10 cellular contexts compared by ENCODE assay signal in genomic region chr9:77018058-77019009, GRCh38. TPM values are rescaled to one million over a fixed set of nuclear protein-coding genes. Genes with fewer than 3 reads are reported as not detected.
DNase-seq lines count a peak whose midpoint lies in the region; ATAC-seq and TF ChIP-seq lines count a peak whose summit lies in the region.
"Had no signal": no experiment of that assay in that cellular context is flagged by ENCODE, and none has a peak within 500 bp of the region (broad histone marks: within the 10 kb centered on the region; RNA-seq: fewer than 3 reads in every experiment).

No MANE protein-coding gene starts in this region.

- peak overlapping the region; percentile 14 for H3K4me3 ChIP-seq in lower lobe of right lung

- peaks cover 96% of the 10 kb centered on the region for H3K27me3 ChIP-seq in lower lobe of right lung (ENCODE audit: low read depth)

- DNase-seq in Daoy (ENCODE audit: low read depth) (peak; percentile 45), lower lobe of right lung (no peak), caudate nucleus (lab: John Stamatoyannopoulos, UW) (no peak), SIG-M5 treated with dmso at 0.1 percent for 504 hours (lab: John Stamatoyannopoulos, UW; ENCODE audit: unreplicated experiment) (no peak), LoVo (ENCODE audit: low spot score) (no peak)

- no peak for TF ChIP-seq CTCF in 22Rv1 (IDR thresholded peaks at IDR 0.05)
- TF ChIP-seq CTCF in VCaP (conservative IDR thresholded peaks at IDR 0.05): peak; percentile 19; the same call in 1 of the 2 replicates
- no peak for TF ChIP-seq CTCF in lower lobe of right lung (IDR thresholded peaks at IDR 0.05)

- H3K4me1 ChIP-seq in lower lobe of right lung: peaks cover 33% of the 10 kb centered on the region

- intact Hi-C loops in lower lobe of right lung (cut with DNase I): no loop called here

- H3K36me3 ChIP-seq in lower lobe of right lung: no peaks in the 10 kb centered on the region

- H3K27ac ChIP-seq in 22Rv1: 0 out of 2 replicates have a peak overlapping the region, but pooled peaks have one; percentile 12
- peak overlapping the region; percentile 85 for H3K27ac ChIP-seq in VCaP
- H3K27ac ChIP-seq in lower lobe of right lung: no peak overlapping the region
- H3K27ac ChIP-seq in caudate nucleus (ENCODE audit: low read depth, low read length): no peak overlapping the region
- H3K27ac ChIP-seq: KMS-11 had no signal

- ATAC-seq in lower lobe of right lung (peak in 1 of 2 donors; percentile 7), GM21447 (IDR thresholded peaks at IDR 0.05; ENCODE audit: unreplicated experiment) (no peak)

- H3K9me3 ChIP-seq in lower lobe of right lung: no peaks in the 10 kb centered on the region

RNA-seq across cellular contexts. Expression of gene FOXB2, which starts 1.1 kb away (rescaled TPM):
- total RNA-seq in Daoy (2014; rRNA removed; shearing (Covaris generic)): not detected in 2 replicates
- not detected for total RNA-seq in lower lobe of right lung
- total RNA-seq: T-helper 1 cell treated with Interleukin-12 subunit alpha and Interleukin-12 subunit beta and Interleukin-4 antibody, amounts not matched to agents 30 ng/mL and 1 ng/mL, for 36 hours had no signal

Comparison
In these comparisons a context has a peak if more than half of its experiments do, and no peak if none do; other contexts are left out.
1. H3K27ac ChIP-seq: peak in 22Rv1 (single experiment) and VCaP (single experiment); none in lower lobe of right lung (single experiment) and caudate nucleus (single experiment).